Comparison of ENCODE assay signal across 10 cellular contexts in the genomic region with DNA sequence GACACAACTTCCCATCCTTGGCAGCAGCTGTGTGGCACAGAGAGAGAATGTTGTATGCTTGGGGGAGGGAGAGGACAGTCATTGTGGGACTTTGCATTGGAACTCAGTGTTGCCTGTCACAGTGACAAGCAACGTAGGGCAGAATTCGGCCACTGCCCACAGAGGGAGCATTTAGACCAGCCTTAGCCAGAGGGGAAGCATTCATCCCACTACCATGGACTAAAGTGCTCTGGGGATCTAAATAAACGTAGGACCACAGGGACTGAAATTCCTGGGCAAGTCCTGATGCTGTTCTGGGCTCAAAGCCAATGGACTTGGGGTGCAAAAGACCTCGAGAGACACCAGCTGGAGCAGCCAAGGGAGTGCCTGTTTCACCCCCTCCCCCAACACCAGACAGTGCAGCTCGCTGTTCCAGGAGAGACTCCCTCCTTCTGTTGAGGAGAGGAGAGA.
DNase-seq lines count a peak whose midpoint lies in the region; ATAC-seq and TF ChIP-seq lines count a peak whose summit lies in the region.
"Had no signal": no experiment of that assay in that cellular context is flagged by ENCODE, and none has a peak within 500 bp of the region (broad histone marks: within the 10 kb centered on the region; RNA-seq: fewer than 3 reads in every experiment).

No MANE protein-coding gene starts in this region.

- TF ChIP-seq CTCF in RWPE1 (conservative IDR thresholded peaks at IDR 0.05; ENCODE audit: low read depth) = no peak
- no peak for TF ChIP-seq CTCF in fibroblast of mammary gland (conservative IDR thresholded peaks at IDR 0.05; ENCODE audit: control insufficient read depth, insufficient read depth, low read depth, low read length)

- H3K36me3 ChIP-seq in muscle layer of colon (ENCODE audit: insufficient read depth, low read length) = no peaks in the 10 kb centered on the region

- no peak for ATAC-seq in HG02852 (IDR thresholded peaks at IDR 0.05; ENCODE audit: unreplicated experiment)
- ATAC-seq: T-helper 17 cell had no signal

- H3K27ac ChIP-seq in RWPE1 = peak overlapping the region; percentile 87
- peak overlapping the region; percentile 28 for H3K27ac ChIP-seq in muscle layer of colon (ENCODE audit: low read depth, low read length)

- DNase-seq in Ammon's horn (ENCODE audit: low spot score) (peak; percentile 90), RWPE1 (ENCODE audit: low spot score) (no peak), fibroblast of mammary gland (ENCODE audit: low read depth) (peak; percentile 10), NCI-H187 treated with DMSO at 0.1 percent for 48 hours (lab: John Stamatoyannopoulos, UW) (no peak), glomerular visceral epithelial cell (ENCODE audit: extremely low spot score) (no peak)
- DNase-seq in central memory CD4-positive, alpha-beta T cell = no peak
- DNase-seq: activated gamma-delta T cell, T-helper 17 cell had no signal

- H3K4me3 ChIP-seq in fibroblast of mammary gland (ENCODE audit: control insufficient read depth, low read depth, low read length) (no peak overlapping the region), muscle layer of colon (ENCODE audit: low read depth in 1 of 2, low read length in 2 of 2) (peak overlapping the region in 1 of 2 donors; percentile 16)

- H3K4me1 ChIP-seq in muscle layer of colon (ENCODE audit: insufficient read depth, low read length) = peaks cover 34% of the 10 kb centered on the region

- no peak overlapping the region for H3K9ac ChIP-seq in muscle layer of colon (ENCODE audit: low read length)

- CTCF ChIA-PET in RWPE1 (lab: Yijun Ruan, JAX) = interaction anchor here (0.6 kb wide), 1 partner anchor 109 kb away, joined by 4 read pairs; no protein-coding TSS in a partner anchor

- POLR2A ChIA-PET in RWPE1 (lab: Yijun Ruan, JAX; ENCODE audit: low non-redundant PET) = no interaction called here

- H3K9me3 ChIP-seq in muscle layer of colon (ENCODE audit: low read length) = no peaks in the 10 kb centered on the region

- H3K27me3 ChIP-seq in muscle layer of colon (ENCODE audit: control insufficient read depth in 1 of 2, insufficient read depth in 2 of 2, low read length in 2 of 2) = no peaks in the 10 kb centered on the region

Comparison
In these comparisons a context has a peak if more than half of its experiments do, and no peak if none do; other contexts are left out.
1. DNase-seq: peak in Ammon's horn (single experiment) and fibroblast of mammary gland (single experiment); none in RWPE1 (single experiment), NCI-H187 treated with DMSO at 0.1 percent for 48 hours (single experiment), central memory CD4-positive, alpha-beta T cell (single experiment) and glomerular visceral epithelial cell (single experiment).